ENCODE assay signal across 20 cellular contexts in the genomic region with DNA sequence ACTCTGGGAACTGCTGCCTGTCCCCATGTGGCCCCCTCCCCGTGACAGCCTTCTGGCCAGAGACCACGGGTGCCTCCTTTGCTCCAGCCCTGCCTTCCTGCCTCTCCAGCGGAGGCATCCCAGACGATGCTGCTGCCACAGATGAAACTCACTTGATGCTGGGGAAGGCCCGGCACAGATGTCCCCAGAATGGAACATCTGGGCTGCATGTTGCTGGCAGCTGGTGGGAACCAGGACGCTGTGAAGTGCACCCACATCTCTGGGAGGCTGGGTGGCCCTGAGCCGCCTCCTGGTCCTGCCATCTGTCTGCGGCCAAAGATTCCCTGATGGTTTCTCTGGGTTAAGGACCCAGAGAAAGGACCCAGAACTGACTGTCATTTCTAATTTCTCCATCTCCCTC.
"Had no signal": no experiment of that assay in that cellular context is flagged by ENCODE, and none has a peak within 500 bp of the region (broad histone marks: within the 10 kb centered on the region; RNA-seq: fewer than 3 reads in every experiment).

No MANE protein-coding gene starts in this region.

- H3K9ac ChIP-seq: parathyroid adenoma had no signal

- H3K4me2 ChIP-seq: hepatocyte had no signal

- H3K27ac ChIP-seq: dorsolateral prefrontal cortex, gastroesophageal sphincter, hepatocyte, left ventricle myocardium inferior, lower lobe of right lung, parathyroid adenoma, prostate gland, right lobe of liver, suprapubic skin, thyroid gland had no signal

- H3K36me3 ChIP-seq: gastroesophageal sphincter, left ventricle myocardium inferior, lower lobe of right lung, prostate gland, right lobe of liver, suprapubic skin, thyroid gland had no signal

- H2AFZ ChIP-seq: hepatocyte, parathyroid adenoma had no signal

- H3K9me3 ChIP-seq: lower lobe of right lung, prostate gland, right lobe of liver, suprapubic skin, thyroid gland had no signal

- DNase-seq: cortex of kidney; dorsolateral prefrontal cortex; effector CD8-positive, alpha-beta T cell; kidney; left cardiac atrium; left ventricle myocardium inferior; lower lobe of right lung; natural killer cell; right lobe of liver; stimulated activated CD4-positive, alpha-beta T cell treated with anti-CD3 and anti-CD28 coated beads, Interleukin-4, amount 100 ng/mL, for 1 hour; stimulated activated CD8-positive, alpha-beta memory T cell treated with anti-CD3 and anti-CD28 coated beads, Interleukin-4, amount 100 ng/mL, for 48 hours; stimulated activated naive CD8-positive, alpha-beta T cell treated with anti-CD3 and anti-CD28 coated beads, Interleukin-15, Interleukin-2, amounts not matched to agents 100 U/mL and 50 U/mL, for 24 hours; thyroid gland had no signal

- H3K4me3 ChIP-seq: dorsolateral prefrontal cortex, gastroesophageal sphincter, hepatocyte, left ventricle myocardium inferior, lower lobe of right lung, prostate gland, right lobe of liver, suprapubic skin, thyroid gland had no signal

- FAIRE-seq: kidney, urothelium cell line had no signal

- H3K4me1 ChIP-seq: gastroesophageal sphincter, left ventricle myocardium inferior, lower lobe of right lung, parathyroid adenoma, prostate gland, right lobe of liver, suprapubic skin, thyroid gland had no signal

- H3K79me2 ChIP-seq: hepatocyte, parathyroid adenoma had no signal

- ATAC-seq: gastroesophageal sphincter; left cardiac atrium; lower lobe of right lung; natural killer cell; right lobe of liver; stimulated activated effector memory CD8-positive, alpha-beta T cell treated with anti-CD3 and anti-CD28 coated beads, Interleukin-12 subunit alpha, Interleukin-12 subunit beta, amount 100 ng/mL, for 72 hours; stimulated activated naive CD8-positive, alpha-beta T cell treated with anti-CD3 and anti-CD28 coated beads, Interleukin-15, Interleukin-2, amounts not matched to agents 100 U/mL and 50 U/mL, for 24 hours had no signal
